9 cellular contexts compared by ENCODE assay signal in the genomic region with DNA sequence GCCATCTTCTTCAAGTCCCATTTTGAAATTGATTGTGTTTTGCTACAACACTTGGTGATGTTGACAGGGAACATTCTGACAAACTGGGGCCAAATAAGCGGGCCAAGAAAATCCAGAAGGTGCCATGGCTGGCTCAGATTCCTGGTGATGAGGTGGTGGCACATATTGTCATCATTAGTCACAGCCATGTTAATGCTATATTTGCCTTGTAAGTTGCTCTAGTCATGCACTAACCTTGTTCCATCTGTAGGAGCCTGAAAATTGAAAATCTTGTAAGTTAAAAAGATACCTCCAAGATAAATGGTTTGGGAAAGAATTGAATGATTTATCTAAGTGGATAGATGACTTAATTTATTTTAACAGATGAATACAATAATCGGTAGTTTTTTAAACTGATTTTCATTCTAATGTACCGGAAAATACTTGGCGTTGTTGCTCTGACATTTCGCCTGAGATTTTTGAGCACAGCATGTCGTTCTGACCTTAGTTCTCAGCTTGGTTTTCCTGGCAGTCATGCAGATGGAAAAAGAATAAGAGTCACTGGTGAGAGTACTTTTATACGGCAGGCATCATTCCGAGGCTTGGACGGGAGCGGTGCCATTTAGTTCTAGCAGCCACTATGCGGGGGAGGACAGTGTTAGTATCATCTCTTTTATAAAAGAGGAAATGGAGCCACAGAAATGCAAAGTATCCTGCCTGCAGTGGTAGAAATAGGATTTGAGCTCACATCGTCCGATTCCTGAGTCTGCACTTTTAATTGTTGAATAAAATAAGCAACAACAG.
DNase-seq lines count a peak whose midpoint lies in the region; ATAC-seq, FAIRE-seq and TF ChIP-seq lines count a peak whose summit lies in the region.
"Had no signal": no experiment of that assay in that cellular context is flagged by ENCODE, and none has a peak within 500 bp of the region (broad histone marks: within the 10 kb centered on the region; RNA-seq: fewer than 3 reads in every experiment).

No MANE protein-coding gene starts in this region.

- H3K36me3 ChIP-seq in SU-DHL-6 (ENCODE audit: low read length) (no peaks in the 10 kb centered on the region), left ventricle myocardium inferior (no peaks in the 10 kb centered on the region), tibial artery (no peaks in the 10 kb centered on the region)

- H4K20me1 ChIP-seq in SU-DHL-6 (ENCODE audit: low read depth, low read length) = no peaks in the 10 kb centered on the region

- no peaks in the 10 kb centered on the region for H3K79me2 ChIP-seq in SU-DHL-6 (ENCODE audit: insufficient read depth, low read length)

- H3K27ac Mint-ChIP-seq in progenitor cell of endocrine pancreas = no peak overlapping the region
- H3K27ac Mint-ChIP-seq: activated naive CD8-positive, alpha-beta T cell had no signal

- H3K9ac ChIP-seq in SU-DHL-6 (ENCODE audit: low read length) = peak overlapping the region; percentile 34

- H3F3A ChIP-seq in SU-DHL-6 (ENCODE audit: insufficient read depth) = no peaks in the 10 kb centered on the region; the same call in 1 of the 2 replicates

- H3K27me3 Mint-ChIP-seq in progenitor cell of endocrine pancreas = no peaks in the 10 kb centered on the region

- peaks cover 6% of the 10 kb centered on the region for H3K4me1 Mint-ChIP-seq in progenitor cell of endocrine pancreas (ENCODE audit: low read depth)

- no peaks in the 10 kb centered on the region for H3K9me2 ChIP-seq in SU-DHL-6 (replicated peaks; ENCODE audit: insufficient read depth, low read length)

- TF ChIP-seq POLR2A in H54 (IDR thresholded peaks at IDR 0.05; ENCODE audit: low read depth, low read length) = no peak

- ATAC-seq in HG03025 (IDR thresholded peaks at IDR 0.05; ENCODE audit: low FRiP score, unreplicated experiment) = no peak

- H3K4me2 ChIP-seq in SU-DHL-6 (ENCODE audit: low read depth, low read length, poor library complexity, severe bottlenecking) = peak overlapping the region; percentile 55

- no peak overlapping the region for H3K4me3 Mint-ChIP-seq in progenitor cell of endocrine pancreas (ENCODE audit: low read depth)
- H3K4me3 Mint-ChIP-seq: activated naive CD8-positive, alpha-beta T cell had no signal

- peaks cover 4% of the 10 kb centered on the region for H3K9me3 Mint-ChIP-seq in progenitor cell of endocrine pancreas (ENCODE audit: low read depth)

- FAIRE-seq in H54 (lab: Jason Lieb, UNC) = peak; percentile 15

- peak overlapping the region; percentile 76 for H2AFZ ChIP-seq in SU-DHL-6 (ENCODE audit: low read depth, low read length, severe bottlenecking)

- intact Hi-C loops in left ventricle myocardium inferior (cut with micrococcal nuclease) = no loop called here
- intact Hi-C loops in tibial artery (cut with DNase I; ENCODE audit: low total_unique reads) = loop anchor here (5.0 to 10.0 kb wide), 2 partner anchors 54 to 134 kb away; partner anchors contain the start of gene ZNF532

- H3K27me3 ChIP-seq in SU-DHL-6 (ENCODE audit: low read length) (no peaks in the 10 kb centered on the region), left ventricle myocardium inferior (ENCODE audit: low read depth) (no peaks in the 10 kb centered on the region), tibial artery (no peaks in the 10 kb centered on the region)

- H3K4me3 ChIP-seq in SU-DHL-6 (ENCODE audit: insufficient read depth, low read length, poor library complexity, severe bottlenecking) (peak overlapping the region; percentile 9), left ventricle myocardium inferior (peak overlapping the region; percentile 38), tibial artery (peak overlapping the region in 1 of 2 donors; percentile 5)

- DNase-seq in H54 (ENCODE audit: insufficient read length, low spot score) = no peak
- DNase-seq in left ventricle myocardium inferior = peak; percentile 72
- DNase-seq in tibial artery = peak; percentile 79 to 87
- DNase-seq in progenitor cell of endocrine pancreas (ENCODE audit: low spot score, unreplicated experiment) = no peak
- DNase-seq in NCI-H226 = no peak
- DNase-seq in stimulated activated CD4-positive, alpha-beta T cell treated with anti-CD3 and anti-CD28 coated beads, Interleukin-2, amount 100 ng/mL, for 48 hours = no peak

- H3K9me3 ChIP-seq in SU-DHL-6 (ENCODE audit: insufficient read depth, low read length) (no peaks in the 10 kb centered on the region), left ventricle myocardium inferior (replicated peaks) (no peaks in the 10 kb centered on the region), tibial artery (no peaks in the 10 kb centered on the region)

- TF ChIP-seq CTCF in SU-DHL-6 (IDR thresholded peaks at IDR 0.05; ENCODE audit: insufficient read depth, low read length, poor library complexity, severe bottlenecking) (no peak), left ventricle myocardium inferior (IDR thresholded peaks at IDR 0.05; ENCODE audit: borderline replicate concordance) (peak; percentile 30), tibial artery (IDR thresholded peaks at IDR 0.05) (peak in 1 of 2 experiments; percentile 55), progenitor cell of endocrine pancreas (IDR thresholded peaks at IDR 0.05; ENCODE audit: unreplicated experiment) (no peak)

- H3K4me1 ChIP-seq in left ventricle myocardium inferior = peaks cover 58% of the 10 kb centered on the region
- H3K4me1 ChIP-seq in tibial artery = peaks cover 0 to 66% (median 43%) of the 10 kb centered on the region in 4 donors

- H3K36me3 Mint-ChIP-seq in progenitor cell of endocrine pancreas (ENCODE audit: insufficient read depth) = peaks cover 2% of the 10 kb centered on the region
- H3K36me3 Mint-ChIP-seq: activated naive CD8-positive, alpha-beta T cell had no signal

- H3K27ac ChIP-seq in SU-DHL-6 (ENCODE audit: low read depth, low read length) = peak overlapping the region; percentile 14
- peak overlapping the region; percentile 91 for H3K27ac ChIP-seq in left ventricle myocardium inferior (replicated peaks)
- peak overlapping the region; percentile 78 to 84 for H3K27ac ChIP-seq in tibial artery

Comparison
In these comparisons a context has a peak if more than half of its experiments do, and no peak if none do; other contexts are left out.
1. DNase-seq: peak in left ventricle myocardium inferior (single experiment) and tibial artery (2 of 2); none in H54 (single experiment), progenitor cell of endocrine pancreas (single experiment), NCI-H226 (single experiment) and stimulated activated CD4-positive, alpha-beta T cell treated with anti-CD3 and anti-CD28 coated beads, Interleukin-2, amount 100 ng/mL, for 48 hours (0 of 2).
2. H3K27ac ChIP-seq: peak in every context shown above with its lines; median percentile 91 in left ventricle myocardium inferior; 81 in tibial artery; 14 in SU-DHL-6.